Comparison of ENCODE assay signal across 12 cellular contexts in genomic region chr13:49499889-49500660, GRCh38. TPM values are rescaled to one million over a fixed set of nuclear protein-coding genes. Genes with fewer than 3 reads are reported as not detected.
A peak's percentile ranks its signal among the peaks of the same experiment; 100 is the strongest.
DNase-seq lines count a peak whose midpoint lies in the region; TF ChIP-seq lines count a peak whose summit lies in the region.
"Had no signal": no experiment of that assay in that cellular context is flagged by ENCODE, and none has a peak within 500 bp of the region (broad histone marks: within the 10 kb centered on the region; RNA-seq: fewer than 3 reads in every experiment).

No MANE protein-coding gene starts in this region.

- no peaks in the 10 kb centered on the region for H3K27me3 Mint-ChIP-seq in activated naive CD4-positive, alpha-beta T cell treated with anti-CD3 and anti-CD28 coated beads for 36 hours (ENCODE audit: low read depth)
- H3K27me3 Mint-ChIP-seq in activated T-helper 1 cell treated with anti-CD3 and anti-CD28 coated beads, Interleukin-12 subunit alpha, Interleukin-12 subunit beta, Interleukin-2, Interleukin-4 antibody, amounts not matched to agents 30 ng/mL and 10 ng/mL and 1 ng/mL, durations not matched to agents 14 hours and 24 hours and 36 hours (ENCODE audit: insufficient read depth) = no peaks in the 10 kb centered on the region

- peak overlapping the region; percentile 6 for H3K27ac ChIP-seq in urinary bladder (ENCODE audit: low read depth)
- H3K27ac ChIP-seq: right lobe of liver, testis had no signal

- DNase-seq in activated naive CD4-positive, alpha-beta T cell treated with anti-CD3 and anti-CD28 coated beads for 36 hours = peak; percentile 22
- DNase-seq in activated naive CD4-positive, alpha-beta T cell treated with anti-CD3 and anti-CD28 coated beads, Interleukin-2, amount 50 U/mL, for 16 hours = no peak
- no peak for DNase-seq in activated T-helper 1 cell treated with anti-CD3 and anti-CD28 coated beads, Interleukin-12 subunit alpha, Interleukin-12 subunit beta, Interleukin-2, Interleukin-4 antibody, amounts not matched to agents 30 ng/mL and 10 ng/mL and 1 ng/mL, durations not matched to agents 14 hours and 24 hours and 36 hours (ENCODE audit: low spot score)
- DNase-seq in fibroblast of pulmonary artery (ENCODE audit: low read depth) (peak; percentile 58), NCI-H2107 (lab: John Stamatoyannopoulos, UW) (no peak), globus pallidus (ENCODE audit: low spot score) (no peak)
- DNase-seq in stimulated activated naive CD4-positive, alpha-beta T cell treated with Interleukin-2 at 50 U/mL for 16 hours (lab: John Stamatoyannopoulos, UW) = no peak
- DNase-seq: activated CD4-positive, CD25-positive, alpha-beta regulatory T cell; kidney glomerular epithelial cell; right lobe of liver; testis had no signal

- WGBS in urinary bladder = 53% methylated on average over 6 of the region's 6 CpGs

- peak overlapping the region; percentile 70 for H3K27ac Mint-ChIP-seq in activated naive CD4-positive, alpha-beta T cell treated with anti-CD3 and anti-CD28 coated beads for 36 hours
- peak overlapping the region; percentile 60 for H3K27ac Mint-ChIP-seq in activated T-helper 1 cell treated with anti-CD3 and anti-CD28 coated beads, Interleukin-12 subunit alpha, Interleukin-12 subunit beta, Interleukin-2, Interleukin-4 antibody, amounts not matched to agents 30 ng/mL and 10 ng/mL and 1 ng/mL, durations not matched to agents 14 hours and 24 hours and 36 hours

- peaks cover 56% of the 10 kb centered on the region for H3K4me1 Mint-ChIP-seq in activated naive CD4-positive, alpha-beta T cell treated with anti-CD3 and anti-CD28 coated beads for 36 hours (ENCODE audit: low read depth)
- peaks cover 56% of the 10 kb centered on the region for H3K4me1 Mint-ChIP-seq in activated T-helper 1 cell treated with anti-CD3 and anti-CD28 coated beads, Interleukin-12 subunit alpha, Interleukin-12 subunit beta, Interleukin-2, Interleukin-4 antibody, amounts not matched to agents 30 ng/mL and 10 ng/mL and 1 ng/mL, durations not matched to agents 14 hours and 24 hours and 36 hours (ENCODE audit: low read depth)

- H3K4me1 ChIP-seq in urinary bladder (ENCODE audit: insufficient read depth) = no peaks in the 10 kb centered on the region
- H3K4me1 ChIP-seq: right lobe of liver, testis had no signal

- H3K9me3 Mint-ChIP-seq in activated naive CD4-positive, alpha-beta T cell treated with anti-CD3 and anti-CD28 coated beads for 36 hours = peaks cover 4% of the 10 kb centered on the region
- H3K9me3 Mint-ChIP-seq in activated T-helper 1 cell treated with anti-CD3 and anti-CD28 coated beads, Interleukin-12 subunit alpha, Interleukin-12 subunit beta, Interleukin-2, Interleukin-4 antibody, amounts not matched to agents 30 ng/mL and 10 ng/mL and 1 ng/mL, durations not matched to agents 14 hours and 24 hours and 36 hours = no peaks in the 10 kb centered on the region

- peak overlapping the region; percentile 10 for H3K4me3 Mint-ChIP-seq in activated naive CD4-positive, alpha-beta T cell treated with anti-CD3 and anti-CD28 coated beads for 36 hours
- H3K4me3 Mint-ChIP-seq in activated T-helper 1 cell treated with anti-CD3 and anti-CD28 coated beads, Interleukin-12 subunit alpha, Interleukin-12 subunit beta, Interleukin-2, Interleukin-4 antibody, amounts not matched to agents 30 ng/mL and 10 ng/mL and 1 ng/mL, durations not matched to agents 14 hours and 24 hours and 36 hours = peak overlapping the region; percentile 36

- CTCF ChIA-PET in activated naive CD4-positive, alpha-beta T cell treated with anti-CD3 and anti-CD28 coated beads for 36 hours (lab: Charles Lee) = interaction anchor here (0.7 to 1.1 kb wide), 2 partner anchors 56 to 293 kb away, joined by 3 to 5 read pairs; partner anchors contain the start of genes CAB39L, KPNA3 and SETDB2

- no peak for TF ChIP-seq CTCF in fibroblast of pulmonary artery (IDR thresholded peaks at IDR 0.05; ENCODE audit: low read length, missing control alignments)

- intact Hi-C loops in activated naive CD4-positive, alpha-beta T cell treated with anti-CD3 and anti-CD28 coated beads for 36 hours (cut with micrococcal nuclease) = loop anchor here (1.0 to 5.0 kb wide), 9 partner anchors 85 to 1463 kb away; partner anchors contain the start of genes CDADC1, EBPL, NUDT15 and RCBTB1
- intact Hi-C loops in activated T-helper 1 cell treated with anti-CD3 and anti-CD28 coated beads, Interleukin-12 subunit alpha, Interleukin-12 subunit beta, Interleukin-2, Interleukin-4 antibody, amounts not matched to agents 30 ng/mL and 10 ng/mL and 1 ng/mL, durations not matched to agents 14 hours and 24 hours and 36 hours (cut with micrococcal nuclease) = loop anchor here (5.0 kb wide), 3 partner anchors 192 to 737 kb away; partner anchors contain the start of gene EBPL

- no peaks in the 10 kb centered on the region for H3K36me3 ChIP-seq in urinary bladder (ENCODE audit: insufficient read depth)
- H3K36me3 ChIP-seq: right lobe of liver had no signal

- H3K36me3 Mint-ChIP-seq in activated naive CD4-positive, alpha-beta T cell treated with anti-CD3 and anti-CD28 coated beads for 36 hours (ENCODE audit: low read depth) = peaks cover 65% of the 10 kb centered on the region
- peaks cover 53% of the 10 kb centered on the region for H3K36me3 Mint-ChIP-seq in activated T-helper 1 cell treated with anti-CD3 and anti-CD28 coated beads, Interleukin-12 subunit alpha, Interleukin-12 subunit beta, Interleukin-2, Interleukin-4 antibody, amounts not matched to agents 30 ng/mL and 10 ng/mL and 1 ng/mL, durations not matched to agents 14 hours and 24 hours and 36 hours (ENCODE audit: low read depth)

- H3K4me3 ChIP-seq in fibroblast of pulmonary artery (replicated peaks; ENCODE audit: low read depth, low read length) (no peak overlapping the region), urinary bladder (ENCODE audit: low read depth, low read length) (no peak overlapping the region)
- H3K4me3 ChIP-seq: right lobe of liver, testis had no signal

RNA-seq across cellular contexts. Expression of gene PHF11, which starts 4.3 kb away (rescaled TPM):
- 10 to 100 TPM; 91.4 to 96.9 TPM for total RNA-seq in activated naive CD4-positive, alpha-beta T cell treated with anti-CD3 and anti-CD28 coated beads for 36 hours
- total RNA-seq in activated T-helper 1 cell treated with anti-CD3 and anti-CD28 coated beads, Interleukin-12 subunit alpha, Interleukin-12 subunit beta, Interleukin-2, Interleukin-4 antibody, amounts not matched to agents 30 ng/mL and 10 ng/mL and 1 ng/mL, durations not matched to agents 14 hours and 24 hours and 36 hours = 66.0 and 68.0 TPM in 2 replicates
- total RNA-seq in urinary bladder = 38.1 TPM
- 41.2 TPM for polyA plus RNA-seq in urinary bladder

RNA-seq across cellular contexts. Expression of gene SETDB2, which starts 56.0 kb away (rescaled TPM):
- 10 to 100 TPM; 15.8 to 16.2 TPM for total RNA-seq in activated naive CD4-positive, alpha-beta T cell treated with anti-CD3 and anti-CD28 coated beads for 36 hours
- 13.0 and 14.6 TPM in 2 replicates for total RNA-seq in activated T-helper 1 cell treated with anti-CD3 and anti-CD28 coated beads, Interleukin-12 subunit alpha, Interleukin-12 subunit beta, Interleukin-2, Interleukin-4 antibody, amounts not matched to agents 30 ng/mL and 10 ng/mL and 1 ng/mL, durations not matched to agents 14 hours and 24 hours and 36 hours
- total RNA-seq in urinary bladder = 26.1 TPM
- 5.9 TPM for polyA plus RNA-seq in urinary bladder

RNA-seq across cellular contexts. Expression of gene CAB39L, which starts 56.2 kb away (rescaled TPM):
- total RNA-seq in activated naive CD4-positive, alpha-beta T cell treated with anti-CD3 and anti-CD28 coated beads for 36 hours = 1 to 10 TPM; 3.8 to 4.5 TPM
- total RNA-seq in activated T-helper 1 cell treated with anti-CD3 and anti-CD28 coated beads, Interleukin-12 subunit alpha, Interleukin-12 subunit beta, Interleukin-2, Interleukin-4 antibody, amounts not matched to agents 30 ng/mL and 10 ng/mL and 1 ng/mL, durations not matched to agents 14 hours and 24 hours and 36 hours = 7.0 and 7.1 TPM in 2 replicates
- total RNA-seq in urinary bladder = 38.7 TPM
- 39.3 TPM for polyA plus RNA-seq in urinary bladder

Comparison
In these comparisons a context has a peak if more than half of its experiments do, and no peak if none do; other contexts are left out.
1. DNase-seq: peak in activated naive CD4-positive, alpha-beta T cell treated with anti-CD3 and anti-CD28 coated beads for 36 hours (single experiment) and fibroblast of pulmonary artery (single experiment); none in activated naive CD4-positive, alpha-beta T cell treated with anti-CD3 and anti-CD28 coated beads, Interleukin-2, amount 50 U/mL, for 16 hours (single experiment), activated T-helper 1 cell treated with anti-CD3 and anti-CD28 coated beads, Interleukin-12 subunit alpha, Interleukin-12 subunit beta, Interleukin-2, Interleukin-4 antibody, amounts not matched to agents 30 ng/mL and 10 ng/mL and 1 ng/mL, durations not matched to agents 14 hours and 24 hours and 36 hours (single experiment), NCI-H2107 (single experiment), stimulated activated naive CD4-positive, alpha-beta T cell treated with Interleukin-2 at 50 U/mL for 16 hours (single experiment) and globus pallidus (single experiment).